9 cellular contexts compared by ENCODE assay signal in genomic region chr3:50848308-50848707, GRCh38.
"Had no signal": no experiment of that assay in that cellular context is flagged by ENCODE, and none has a peak within 500 bp of the region (broad histone marks: within the 10 kb centered on the region; RNA-seq: fewer than 3 reads in every experiment).

No MANE protein-coding gene starts in this region.

- ATAC-seq: K562 had no signal

- H3K4me3 ChIP-seq: K562 had no signal

- H3K4me2 ChIP-seq: KMS-11 had no signal

- H3K27ac ChIP-seq: HL-60, KMS-11 had no signal

- DNase-seq: IMR-90, Karpas-422, KBM-7, KG1 had no signal

- H3K9ac ChIP-seq: KMS-11 had no signal

- H3K4me1 Mint-ChIP-seq: IgD-negative memory B cell had no signal

- FAIRE-seq: HTR-8/SVneo, K562 had no signal

- H3K4me3 Mint-ChIP-seq: IgD-negative memory B cell had no signal
